Comparison of ENCODE assay signal across 1 cellular context in the genomic region with DNA sequence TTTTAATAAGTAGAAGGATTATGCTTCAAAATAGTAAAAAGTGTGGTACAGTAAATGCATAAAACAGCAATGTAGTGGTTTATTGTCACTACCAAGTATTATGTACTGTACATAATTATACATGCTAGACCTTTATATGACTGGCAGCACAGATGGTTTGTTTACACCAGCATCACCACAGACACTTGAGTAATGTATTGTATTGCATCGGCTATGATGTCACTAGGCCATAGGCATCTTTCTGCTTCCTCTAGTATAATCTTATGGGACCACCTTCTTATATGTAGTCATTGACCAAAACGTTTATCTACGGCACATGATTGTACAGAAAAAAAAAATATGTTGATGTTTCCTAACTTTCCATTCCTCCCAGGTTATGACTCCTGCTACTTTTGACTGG.
TF ChIP-seq lines count a peak whose summit lies in the region.

No MANE protein-coding gene starts in this region.

TF ChIP-seq in HEK293, 187 proteins besides CTCF, POLR2A, EP300 and RAD21 (continued from another document):
- TF ChIP-seq, protein P1, sequence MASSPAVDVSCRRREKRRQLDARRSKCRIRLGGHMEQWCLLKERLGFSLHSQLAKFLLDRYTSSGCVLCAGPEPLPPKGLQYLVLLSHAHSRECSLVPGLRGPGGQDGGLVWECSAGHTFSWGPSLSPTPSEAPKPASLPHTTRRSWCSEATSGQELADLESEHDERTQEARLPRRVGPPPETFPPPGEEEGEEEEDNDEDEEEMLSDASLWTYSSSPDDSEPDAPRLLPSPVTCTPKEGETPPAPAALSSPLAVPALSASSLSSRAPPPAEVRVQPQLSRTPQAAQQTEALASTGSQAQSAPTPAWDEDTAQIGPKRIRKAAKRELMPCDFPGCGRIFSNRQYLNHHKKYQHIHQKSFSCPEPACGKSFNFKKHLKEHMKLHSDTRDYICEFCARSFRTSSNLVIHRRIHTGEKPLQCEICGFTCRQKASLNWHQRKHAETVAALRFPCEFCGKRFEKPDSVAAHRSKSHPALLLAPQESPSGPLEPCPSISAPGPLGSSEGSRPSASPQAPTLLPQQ (tag by site-specific recombination; IDR thresholded peaks at IDR 0.05) = 0 out of 2 replicates have a peak, but pooled peaks have one; percentile 23
- TF ChIP-seq, protein P2, sequence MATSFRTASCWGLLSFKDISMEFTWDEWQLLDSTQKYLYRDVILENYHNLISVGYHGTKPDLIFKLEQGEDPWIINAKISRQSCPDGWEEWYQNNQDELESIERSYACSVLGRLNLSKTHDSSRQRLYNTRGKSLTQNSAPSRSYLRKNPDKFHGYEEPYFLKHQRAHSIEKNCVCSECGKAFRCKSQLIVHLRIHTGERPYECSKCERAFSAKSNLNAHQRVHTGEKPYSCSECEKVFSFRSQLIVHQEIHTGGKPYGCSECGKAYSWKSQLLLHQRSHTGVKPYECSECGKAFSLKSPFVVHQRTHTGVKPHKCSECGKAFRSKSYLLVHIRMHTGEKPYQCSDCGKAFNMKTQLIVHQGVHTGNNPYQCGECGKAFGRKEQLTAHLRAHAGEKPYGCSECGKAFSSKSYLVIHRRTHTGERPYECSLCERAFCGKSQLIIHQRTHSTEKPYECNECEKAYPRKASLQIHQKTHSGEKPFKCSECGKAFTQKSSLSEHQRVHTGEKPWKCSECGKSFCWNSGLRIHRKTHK (tag by site-specific recombination; IDR thresholded peaks at IDR 0.05) = no peak
- no peak for TF ChIP-seq ZNF155 (tag by site-specific recombination; IDR thresholded peaks at IDR 0.05)
- no peak for TF ChIP-seq GLI4 (tag by site-specific recombination; IDR thresholded peaks at IDR 0.05)
- TF ChIP-seq IKZF3 (tag by site-specific recombination; IDR thresholded peaks at IDR 0.05) = no peak
- no peak for TF ChIP-seq ZFHX2 (tag by site-specific recombination; conservative IDR thresholded peaks at IDR 0.05)
- TF ChIP-seq ZNF266 (tag by site-specific recombination; IDR thresholded peaks at IDR 0.05; ENCODE audit: low read depth) = no peak
- no peak for TF ChIP-seq ZNF394 (tag by site-specific recombination; IDR thresholded peaks at IDR 0.05; ENCODE audit: borderline replicate concordance)
- TF ChIP-seq KLF8 (tag by site-specific recombination; IDR thresholded peaks at IDR 0.05) = no peak
- TF ChIP-seq, protein P3, sequence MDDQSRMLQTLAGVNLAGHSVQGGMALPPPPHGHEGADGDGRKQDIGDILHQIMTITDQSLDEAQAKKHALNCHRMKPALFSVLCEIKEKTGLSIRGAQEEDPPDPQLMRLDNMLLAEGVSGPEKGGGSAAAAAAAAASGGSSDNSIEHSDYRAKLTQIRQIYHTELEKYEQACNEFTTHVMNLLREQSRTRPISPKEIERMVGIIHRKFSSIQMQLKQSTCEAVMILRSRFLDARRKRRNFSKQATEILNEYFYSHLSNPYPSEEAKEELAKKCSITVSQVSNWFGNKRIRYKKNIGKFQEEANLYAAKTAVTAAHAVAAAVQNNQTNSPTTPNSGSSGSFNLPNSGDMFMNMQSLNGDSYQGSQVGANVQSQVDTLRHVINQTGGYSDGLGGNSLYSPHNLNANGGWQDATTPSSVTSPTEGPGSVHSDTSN (CRISPR knock-in tag; IDR thresholded peaks at IDR 0.05) = no peak
- no peak for TF ChIP-seq ZNF157 (tag by site-specific recombination; IDR thresholded peaks at IDR 0.05)
- TF ChIP-seq GFI1B (tag by site-specific recombination; IDR thresholded peaks at IDR 0.05) = no peak
- no peak for TF ChIP-seq TRIM28 (IDR thresholded peaks at IDR 0.05; ENCODE audit: borderline replicate concordance, low read length)
- TF ChIP-seq, protein P4, sequence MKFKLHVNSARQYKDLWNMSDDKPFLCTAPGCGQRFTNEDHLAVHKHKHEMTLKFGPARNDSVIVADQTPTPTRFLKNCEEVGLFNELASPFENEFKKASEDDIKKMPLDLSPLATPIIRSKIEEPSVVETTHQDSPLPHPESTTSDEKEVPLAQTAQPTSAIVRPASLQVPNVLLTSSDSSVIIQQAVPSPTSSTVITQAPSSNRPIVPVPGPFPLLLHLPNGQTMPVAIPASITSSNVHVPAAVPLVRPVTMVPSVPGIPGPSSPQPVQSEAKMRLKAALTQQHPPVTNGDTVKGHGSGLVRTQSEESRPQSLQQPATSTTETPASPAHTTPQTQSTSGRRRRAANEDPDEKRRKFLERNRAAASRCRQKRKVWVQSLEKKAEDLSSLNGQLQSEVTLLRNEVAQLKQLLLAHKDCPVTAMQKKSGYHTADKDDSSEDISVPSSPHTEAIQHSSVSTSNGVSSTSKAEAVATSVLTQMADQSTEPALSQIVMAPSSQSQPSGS (tag by site-specific recombination; IDR thresholded peaks at IDR 0.05; ENCODE audit: low read depth) = peak; percentile 71; the same call in 1 of the 2 replicates
- TF ChIP-seq ZNF777 (tag by site-specific recombination; IDR thresholded peaks at IDR 0.05; ENCODE audit: borderline replicate concordance) = no peak
- no peak for TF ChIP-seq ZNF529 (tag by site-specific recombination; IDR thresholded peaks at IDR 0.05; ENCODE audit: insufficient replicate concordance)
- TF ChIP-seq ZNF473 (tag by site-specific recombination; IDR thresholded peaks at IDR 0.05) = no peak
- no peak for TF ChIP-seq OVOL3 (tag by site-specific recombination; IDR thresholded peaks at IDR 0.05)
- no peak for TF ChIP-seq ZNF544 (tag by site-specific recombination; IDR thresholded peaks at IDR 0.05)
- TF ChIP-seq, protein P5, sequence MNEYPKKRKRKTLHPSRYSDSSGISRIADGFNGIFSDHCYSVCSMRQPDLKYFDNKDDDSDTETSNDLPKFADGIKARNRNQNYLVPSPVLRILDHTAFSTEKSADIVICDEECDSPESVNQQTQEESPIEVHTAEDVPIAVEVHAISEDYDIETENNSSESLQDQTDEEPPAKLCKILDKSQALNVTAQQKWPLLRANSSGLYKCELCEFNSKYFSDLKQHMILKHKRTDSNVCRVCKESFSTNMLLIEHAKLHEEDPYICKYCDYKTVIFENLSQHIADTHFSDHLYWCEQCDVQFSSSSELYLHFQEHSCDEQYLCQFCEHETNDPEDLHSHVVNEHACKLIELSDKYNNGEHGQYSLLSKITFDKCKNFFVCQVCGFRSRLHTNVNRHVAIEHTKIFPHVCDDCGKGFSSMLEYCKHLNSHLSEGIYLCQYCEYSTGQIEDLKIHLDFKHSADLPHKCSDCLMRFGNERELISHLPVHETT (tag by site-specific recombination; IDR thresholded peaks at IDR 0.05) = no peak
- TF ChIP-seq, protein P6, sequence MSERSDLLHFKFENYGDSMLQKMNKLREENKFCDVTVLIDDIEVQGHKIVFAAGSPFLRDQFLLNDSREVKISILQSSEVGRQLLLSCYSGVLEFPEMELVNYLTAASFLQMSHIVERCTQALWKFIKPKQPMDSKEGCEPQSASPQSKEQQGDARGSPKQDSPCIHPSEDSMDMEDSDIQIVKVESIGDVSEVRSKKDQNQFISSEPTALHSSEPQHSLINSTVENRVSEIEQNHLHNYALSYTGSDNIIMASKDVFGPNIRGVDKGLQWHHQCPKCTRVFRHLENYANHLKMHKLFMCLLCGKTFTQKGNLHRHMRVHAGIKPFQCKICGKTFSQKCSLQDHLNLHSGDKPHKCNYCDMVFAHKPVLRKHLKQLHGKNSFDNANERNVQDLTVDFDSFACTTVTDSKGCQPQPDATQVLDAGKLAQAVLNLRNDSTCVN (tag by site-specific recombination; optimal IDR thresholded peaks at IDR 0.05) = no peak
- TF ChIP-seq ZBTB21 (tag by site-specific recombination; IDR thresholded peaks at IDR 0.05) = peak; percentile 80
- TF ChIP-seq, protein P7, sequence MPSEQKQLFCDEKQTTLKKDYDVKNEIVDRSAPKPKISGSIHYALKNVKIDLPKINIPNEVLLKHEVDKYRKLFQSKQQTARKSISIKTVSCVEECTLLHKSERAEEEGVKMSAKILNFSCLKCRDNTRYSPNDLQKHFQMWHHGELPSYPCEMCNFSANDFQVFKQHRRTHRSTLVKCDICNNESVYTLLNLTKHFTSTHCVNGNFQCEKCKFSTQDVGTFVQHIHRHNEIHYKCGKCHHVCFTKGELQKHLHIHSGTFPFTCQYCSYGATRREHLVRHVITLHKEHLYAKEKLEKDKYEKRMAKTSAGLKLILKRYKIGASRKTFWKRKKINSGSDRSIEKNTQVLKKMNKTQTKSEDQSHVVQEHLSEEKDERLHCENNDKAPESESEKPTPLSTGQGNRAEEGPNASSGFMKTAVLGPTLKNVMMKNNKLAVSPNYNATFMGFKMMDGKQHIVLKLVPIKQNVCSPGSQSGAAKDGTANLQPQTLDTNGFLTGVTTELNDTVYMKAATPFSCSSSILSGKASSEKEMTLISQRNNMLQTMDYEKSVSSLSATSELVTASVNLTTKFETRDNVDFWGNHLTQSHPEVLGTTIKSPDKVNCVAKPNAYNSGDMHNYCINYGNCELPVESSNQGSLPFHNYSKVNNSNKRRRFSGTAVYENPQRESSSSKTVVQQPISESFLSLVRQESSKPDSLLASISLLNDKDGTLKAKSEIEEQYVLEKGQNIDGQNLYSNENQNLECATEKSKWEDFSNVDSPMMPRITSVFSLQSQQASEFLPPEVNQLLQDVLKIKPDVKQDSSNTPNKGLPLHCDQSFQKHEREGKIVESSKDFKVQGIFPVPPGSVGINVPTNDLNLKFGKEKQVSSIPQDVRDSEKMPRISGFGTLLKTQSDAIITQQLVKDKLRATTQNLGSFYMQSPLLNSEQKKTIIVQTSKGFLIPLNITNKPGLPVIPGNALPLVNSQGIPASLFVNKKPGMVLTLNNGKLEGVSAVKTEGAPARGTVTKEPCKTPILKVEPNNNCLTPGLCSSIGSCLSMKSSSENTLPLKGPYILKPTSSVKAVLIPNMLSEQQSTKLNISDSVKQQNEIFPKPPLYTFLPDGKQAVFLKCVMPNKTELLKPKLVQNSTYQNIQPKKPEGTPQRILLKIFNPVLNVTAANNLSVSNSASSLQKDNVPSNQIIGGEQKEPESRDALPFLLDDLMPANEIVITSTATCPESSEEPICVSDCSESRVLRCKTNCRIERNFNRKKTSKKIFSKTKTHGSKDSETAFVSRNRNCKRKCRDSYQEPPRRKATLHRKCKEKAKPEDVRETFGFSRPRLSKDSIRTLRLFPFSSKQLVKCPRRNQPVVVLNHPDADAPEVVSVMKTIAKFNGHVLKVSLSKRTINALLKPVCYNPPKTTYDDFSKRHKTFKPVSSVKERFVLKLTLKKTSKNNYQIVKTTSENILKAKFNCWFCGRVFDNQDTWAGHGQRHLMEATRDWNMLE (tag by site-specific recombination; conservative IDR thresholded peaks at IDR 0.05; ENCODE audit: low read depth) = peak; percentile 42
- no peak for TF ChIP-seq ZNF302 (tag by site-specific recombination; IDR thresholded peaks at IDR 0.05; ENCODE audit: low read depth)
- TF ChIP-seq GLIS1 (tag by site-specific recombination; IDR thresholded peaks at IDR 0.05) = no peak
- no peak for TF ChIP-seq ZNF510 (tag by site-specific recombination; IDR thresholded peaks at IDR 0.05; ENCODE audit: insufficient replicate concordance)
- no peak for TF ChIP-seq ZNF561 (tag by site-specific recombination; IDR thresholded peaks at IDR 0.05; ENCODE audit: borderline replicate concordance)
- TF ChIP-seq ZNF23 (tag by site-specific recombination; IDR thresholded peaks at IDR 0.05; ENCODE audit: borderline replicate concordance) = no peak
- no peak for TF ChIP-seq ZNF664 (tag by site-specific recombination; IDR thresholded peaks at IDR 0.05)
- TF ChIP-seq, protein P8, sequence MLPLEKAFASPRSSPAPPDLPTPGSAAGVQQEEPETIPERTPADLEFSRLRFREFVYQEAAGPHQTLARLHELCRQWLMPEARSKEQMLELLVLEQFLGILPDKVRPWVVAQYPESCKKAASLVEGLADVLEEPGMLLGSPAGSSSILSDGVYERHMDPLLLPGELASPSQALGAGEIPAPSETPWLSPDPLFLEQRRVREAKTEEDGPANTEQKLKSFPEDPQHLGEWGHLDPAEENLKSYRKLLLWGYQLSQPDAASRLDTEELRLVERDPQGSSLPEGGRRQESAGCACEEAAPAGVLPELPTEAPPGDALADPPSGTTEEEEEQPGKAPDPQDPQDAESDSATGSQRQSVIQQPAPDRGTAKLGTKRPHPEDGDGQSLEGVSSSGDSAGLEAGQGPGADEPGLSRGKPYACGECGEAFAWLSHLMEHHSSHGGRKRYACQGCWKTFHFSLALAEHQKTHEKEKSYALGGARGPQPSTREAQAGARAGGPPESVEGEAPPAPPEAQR (tag by site-specific recombination; IDR thresholded peaks at IDR 0.05) = no peak
- TF ChIP-seq HOXC10 (CRISPR knock-in tag; IDR thresholded peaks at IDR 0.05) = no peak
- no peak for TF ChIP-seq ZNF133 (tag by site-specific recombination; IDR thresholded peaks at IDR 0.05)
- TF ChIP-seq ZNF16 (tag by site-specific recombination; IDR thresholded peaks at IDR 0.05; ENCODE audit: low read depth) = no peak
- no peak for TF ChIP-seq ZNF596 (tag by site-specific recombination; IDR thresholded peaks at IDR 0.05)
- TF ChIP-seq ZNF555 (tag by site-specific recombination; conservative IDR thresholded peaks at IDR 0.05) = no peak
- TF ChIP-seq SETDB1 (IDR thresholded peaks at IDR 0.05; ENCODE audit: insufficient read length, low read length) = no peak
- TF ChIP-seq ZNF19 (tag by site-specific recombination; IDR thresholded peaks at IDR 0.05; ENCODE audit: low read depth) = no peak
